1 cellular context compared by ENCODE assay signal in genomic region chr17:36687736-36688135, GRCh38.
A peak's percentile ranks its signal among the peaks of the same experiment; 100 is the strongest.
TF ChIP-seq lines count a peak whose summit lies in the region.

No MANE protein-coding gene starts in this region.

TF ChIP-seq in H1, 55 proteins besides CTCF, POLR2A, EP300 and RAD21 (continued from another document):
- TF ChIP-seq CREB1 (IDR thresholded peaks at IDR 0.05) (0 out of 2 replicates have a peak, but pooled peaks have one; percentile 13), HDAC6 (IDR thresholded peaks at IDR 0.05; ENCODE audit: low read depth, low read length) (no peak), SP1 (IDR thresholded peaks at IDR 0.05; ENCODE audit: low read depth, low read length) (peak; percentile 99), EZH2 (IDR thresholded peaks at IDR 0.05; ENCODE audit: low read depth, low read length, severe bottlenecking) (no peak), TAF7 (optimal IDR thresholded peaks at IDR 0.05; ENCODE audit: borderline replicate concordance, low read depth, low read length) (no peak), EGR1 (IDR thresholded peaks at IDR 0.05; ENCODE audit: borderline replicate concordance, low read depth, low read length) (peak; percentile 22; the same call in 1 of the 2 replicates)
